12 cellular contexts compared by ENCODE assay signal in the genomic region with DNA sequence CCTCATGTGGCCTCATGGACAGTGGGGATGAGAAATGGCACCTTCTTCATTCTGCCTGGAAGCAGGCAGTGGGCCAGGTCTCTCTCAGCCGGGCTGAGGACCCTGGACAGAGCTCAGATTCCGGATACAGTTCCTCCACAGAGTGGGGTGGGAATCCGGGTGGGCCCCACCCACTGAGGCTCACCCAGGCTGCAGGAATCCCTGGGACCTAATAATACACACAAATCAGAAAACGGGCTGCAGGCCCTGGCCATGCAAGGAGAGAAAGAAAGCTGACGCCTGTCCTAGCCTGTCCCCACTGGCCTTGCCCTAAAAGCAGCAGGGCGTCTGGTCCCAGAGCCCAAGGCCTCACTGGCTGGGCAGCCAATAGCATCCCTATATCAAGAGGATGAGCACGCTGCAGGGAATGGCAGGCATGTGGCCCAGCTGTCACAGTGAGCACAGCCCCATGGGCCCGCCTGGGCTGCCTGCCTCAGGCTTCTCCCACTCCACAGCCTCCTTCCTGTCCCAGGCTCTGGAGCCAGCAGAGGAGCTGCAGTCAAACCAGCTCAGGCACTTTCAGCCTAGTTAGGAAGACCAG. TPM values are rescaled to one million over a fixed set of nuclear protein-coding genes. Genes with fewer than 3 reads are reported as not detected.
DNase-seq lines count a peak whose midpoint lies in the region; FAIRE-seq and TF ChIP-seq lines count a peak whose summit lies in the region.
"Had no signal": no experiment of that assay in that cellular context is flagged by ENCODE, and none has a peak within 500 bp of the region (broad histone marks: within the 10 kb centered on the region; RNA-seq: fewer than 3 reads in every experiment).

No MANE protein-coding gene starts in this region.

- H3K4me1 ChIP-seq in HEK293 (ENCODE audit: control insufficient read depth, insufficient read depth, low read length), result peaks cover 14% of the 10 kb centered on the region
- peaks cover 33% of the 10 kb centered on the region for H3K4me1 ChIP-seq in SJCRH30

- H3K9me3 ChIP-seq in HEK293 (ENCODE audit: control insufficient read depth, insufficient read depth, low read depth, low read length), result no peaks in the 10 kb centered on the region
- no peaks in the 10 kb centered on the region for H3K9me3 ChIP-seq in SJCRH30 (replicated peaks)

- POLR2A ChIA-PET in HEK293 (lab: Yijun Ruan, JAX), result no interaction called here

- peak; percentile 87 to 88 for DNase-seq in SJCRH30
- DNase-seq in glutamatergic neuron, result peak; percentile 83
- peak in 8 of 10 donors; percentile 45 to 96 (median 72) for DNase-seq in posterior cingulate gyrus
- DNase-seq in RPMI8226, result no peak
- no peak for DNase-seq in stimulated activated naive CD4-positive, alpha-beta T cell (lab: John Stamatoyannopoulos, UW)
- DNase-seq in amniotic stem cell (lab: John Stamatoyannopoulos, UW), result no peak
- no peak for DNase-seq in H54 (ENCODE audit: insufficient read length, low spot score)
- DNase-seq: NCI-H526 had no signal

- intact Hi-C loops in posterior cingulate gyrus (cut with DNase I), result no loop called here

- H3K27me3 Mint-ChIP-seq in glutamatergic neuron (ENCODE audit: unreplicated experiment), result peaks cover 23% of the 10 kb centered on the region

- H3K9me3 Mint-ChIP-seq in glutamatergic neuron (ENCODE audit: unreplicated experiment), result peaks cover 13% of the 10 kb centered on the region

- H3K4me3 Mint-ChIP-seq in glutamatergic neuron (ENCODE audit: unreplicated experiment), result peak overlapping the region; percentile 82

- CTCF ChIA-PET in HEK293 (lab: Yijun Ruan, JAX), result interaction anchor here (1.3 kb wide), 1 partner anchor 53 kb away, joined by 3 read pairs; no protein-coding TSS in a partner anchor

- no peak for FAIRE-seq in H54 (lab: Jason Lieb, UNC)
- FAIRE-seq: GM18507 had no signal

- no peak for TF ChIP-seq CTCF in HEK293 (tag by site-specific recombination; IDR thresholded peaks at IDR 0.05)
- TF ChIP-seq CTCF in glutamatergic neuron (IDR thresholded peaks at IDR 0.05; ENCODE audit: partially characterized antibody, unreplicated experiment), result no peak

- no peaks in the 10 kb centered on the region for H3K36me3 Mint-ChIP-seq in glutamatergic neuron (ENCODE audit: unreplicated experiment)

- peaks cover 50% of the 10 kb centered on the region for H3K4me1 Mint-ChIP-seq in glutamatergic neuron (ENCODE audit: low read depth, unreplicated experiment)

- TF ChIP-seq POLR2A in H54 (IDR thresholded peaks at IDR 0.05; ENCODE audit: low read depth, low read length), result no peak

- no peak overlapping the region for H3K4me3 ChIP-seq in HEK293 (ENCODE audit: low read depth, low read length)
- no peak overlapping the region for H3K4me3 ChIP-seq in SJCRH30

- H3K27ac Mint-ChIP-seq in glutamatergic neuron (ENCODE audit: unreplicated experiment), result peak overlapping the region; percentile 89

- H3K36me3 ChIP-seq in HEK293 (ENCODE audit: control insufficient read depth in 2 of 2, insufficient read depth in 1 of 2, low read length in 2 of 2) (no peaks in the 10 kb centered on the region), SJCRH30 (no peaks in the 10 kb centered on the region)

- H3K27ac ChIP-seq in HEK293 (ENCODE audit: extremely low read depth, low read depth, low read length) (no peak overlapping the region), SJCRH30 (no peak overlapping the region)
- H3K27ac ChIP-seq: KMS-11 had no signal

- H3K27me3 ChIP-seq in SJCRH30, result no peaks in the 10 kb centered on the region

TF ChIP-seq in HEK293, 187 proteins besides CTCF, POLR2A, EP300 and RAD21:
- peak; percentile 41; the same call in 1 of the 2 replicates for TF ChIP-seq ZFP69B (tag by site-specific recombination; IDR thresholded peaks at IDR 0.05)
- no peak for TF ChIP-seq ZNF785 (tag by site-specific recombination; IDR thresholded peaks at IDR 0.05)
- TF ChIP-seq, protein P1, sequence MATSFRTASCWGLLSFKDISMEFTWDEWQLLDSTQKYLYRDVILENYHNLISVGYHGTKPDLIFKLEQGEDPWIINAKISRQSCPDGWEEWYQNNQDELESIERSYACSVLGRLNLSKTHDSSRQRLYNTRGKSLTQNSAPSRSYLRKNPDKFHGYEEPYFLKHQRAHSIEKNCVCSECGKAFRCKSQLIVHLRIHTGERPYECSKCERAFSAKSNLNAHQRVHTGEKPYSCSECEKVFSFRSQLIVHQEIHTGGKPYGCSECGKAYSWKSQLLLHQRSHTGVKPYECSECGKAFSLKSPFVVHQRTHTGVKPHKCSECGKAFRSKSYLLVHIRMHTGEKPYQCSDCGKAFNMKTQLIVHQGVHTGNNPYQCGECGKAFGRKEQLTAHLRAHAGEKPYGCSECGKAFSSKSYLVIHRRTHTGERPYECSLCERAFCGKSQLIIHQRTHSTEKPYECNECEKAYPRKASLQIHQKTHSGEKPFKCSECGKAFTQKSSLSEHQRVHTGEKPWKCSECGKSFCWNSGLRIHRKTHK (tag by site-specific recombination; IDR thresholded peaks at IDR 0.05), result no peak
- TF ChIP-seq, protein P2, sequence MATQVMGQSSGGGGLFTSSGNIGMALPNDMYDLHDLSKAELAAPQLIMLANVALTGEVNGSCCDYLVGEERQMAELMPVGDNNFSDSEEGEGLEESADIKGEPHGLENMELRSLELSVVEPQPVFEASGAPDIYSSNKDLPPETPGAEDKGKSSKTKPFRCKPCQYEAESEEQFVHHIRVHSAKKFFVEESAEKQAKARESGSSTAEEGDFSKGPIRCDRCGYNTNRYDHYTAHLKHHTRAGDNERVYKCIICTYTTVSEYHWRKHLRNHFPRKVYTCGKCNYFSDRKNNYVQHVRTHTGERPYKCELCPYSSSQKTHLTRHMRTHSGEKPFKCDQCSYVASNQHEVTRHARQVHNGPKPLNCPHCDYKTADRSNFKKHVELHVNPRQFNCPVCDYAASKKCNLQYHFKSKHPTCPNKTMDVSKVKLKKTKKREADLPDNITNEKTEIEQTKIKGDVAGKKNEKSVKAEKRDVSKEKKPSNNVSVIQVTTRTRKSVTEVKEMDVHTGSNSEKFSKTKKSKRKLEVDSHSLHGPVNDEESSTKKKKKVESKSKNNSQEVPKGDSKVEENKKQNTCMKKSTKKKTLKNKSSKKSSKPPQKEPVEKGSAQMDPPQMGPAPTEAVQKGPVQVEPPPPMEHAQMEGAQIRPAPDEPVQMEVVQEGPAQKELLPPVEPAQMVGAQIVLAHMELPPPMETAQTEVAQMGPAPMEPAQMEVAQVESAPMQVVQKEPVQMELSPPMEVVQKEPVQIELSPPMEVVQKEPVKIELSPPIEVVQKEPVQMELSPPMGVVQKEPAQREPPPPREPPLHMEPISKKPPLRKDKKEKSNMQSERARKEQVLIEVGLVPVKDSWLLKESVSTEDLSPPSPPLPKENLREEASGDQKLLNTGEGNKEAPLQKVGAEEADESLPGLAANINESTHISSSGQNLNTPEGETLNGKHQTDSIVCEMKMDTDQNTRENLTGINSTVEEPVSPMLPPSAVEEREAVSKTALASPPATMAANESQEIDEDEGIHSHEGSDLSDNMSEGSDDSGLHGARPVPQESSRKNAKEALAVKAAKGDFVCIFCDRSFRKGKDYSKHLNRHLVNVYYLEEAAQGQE (tag by site-specific recombination; IDR thresholded peaks at IDR 0.05), result peak; percentile 93
- TF ChIP-seq ZNF24 (tag by site-specific recombination; IDR thresholded peaks at IDR 0.05), result no peak
- TF ChIP-seq ZNF114 (tag by site-specific recombination; IDR thresholded peaks at IDR 0.05), result no peak
- no peak for TF ChIP-seq ZNF324 (tag by site-specific recombination; IDR thresholded peaks at IDR 0.05)
- TF ChIP-seq GLIS1 (tag by site-specific recombination; IDR thresholded peaks at IDR 0.05), result no peak
- TF ChIP-seq SP3 (tag by site-specific recombination; IDR thresholded peaks at IDR 0.05), result no peak
- TF ChIP-seq, protein P3, sequence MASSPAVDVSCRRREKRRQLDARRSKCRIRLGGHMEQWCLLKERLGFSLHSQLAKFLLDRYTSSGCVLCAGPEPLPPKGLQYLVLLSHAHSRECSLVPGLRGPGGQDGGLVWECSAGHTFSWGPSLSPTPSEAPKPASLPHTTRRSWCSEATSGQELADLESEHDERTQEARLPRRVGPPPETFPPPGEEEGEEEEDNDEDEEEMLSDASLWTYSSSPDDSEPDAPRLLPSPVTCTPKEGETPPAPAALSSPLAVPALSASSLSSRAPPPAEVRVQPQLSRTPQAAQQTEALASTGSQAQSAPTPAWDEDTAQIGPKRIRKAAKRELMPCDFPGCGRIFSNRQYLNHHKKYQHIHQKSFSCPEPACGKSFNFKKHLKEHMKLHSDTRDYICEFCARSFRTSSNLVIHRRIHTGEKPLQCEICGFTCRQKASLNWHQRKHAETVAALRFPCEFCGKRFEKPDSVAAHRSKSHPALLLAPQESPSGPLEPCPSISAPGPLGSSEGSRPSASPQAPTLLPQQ (tag by site-specific recombination; IDR thresholded peaks at IDR 0.05), result 0 out of 2 replicates have a peak, but pooled peaks have one; percentile 19
- TF ChIP-seq ZNF174 (tag by site-specific recombination; IDR thresholded peaks at IDR 0.05), result no peak
- peak; percentile 24; the same call in 1 of the 2 replicates for TF ChIP-seq ZIC2 (tag by site-specific recombination; IDR thresholded peaks at IDR 0.05)
- no peak for TF ChIP-seq ZNF791 (tag by site-specific recombination; IDR thresholded peaks at IDR 0.05)
- peak; percentile 18; the same call in 1 of the 2 replicates for TF ChIP-seq SP2 (tag by site-specific recombination; IDR thresholded peaks at IDR 0.05)
TF ChIP-seq in HEK293: peak in this region for 5.

RNA-seq across cellular contexts. Expression of a gene that starts 25.3 kb away (rescaled TPM):
- total RNA-seq in SJCRH30 (2014; rRNA removed; shearing (Covaris generic)), result 0.15 and 0.93 TPM in 2 replicates
- total RNA-seq in glutamatergic neuron (ENCODE audit: unreplicated experiment), result 1.9 TPM
- total RNA-seq: epithelial cell of proximal tubule had no signal

Comparison
In these comparisons a context has a peak if more than half of its experiments do, and no peak if none do; other contexts are left out.
1. DNase-seq: peak in SJCRH30 (2 of 2), glutamatergic neuron (single experiment) and posterior cingulate gyrus (8 of 10); none in RPMI8226 (single experiment), stimulated activated naive CD4-positive, alpha-beta T cell (0 of 6), amniotic stem cell (single experiment) and H54 (single experiment).